In the genomic region with DNA sequence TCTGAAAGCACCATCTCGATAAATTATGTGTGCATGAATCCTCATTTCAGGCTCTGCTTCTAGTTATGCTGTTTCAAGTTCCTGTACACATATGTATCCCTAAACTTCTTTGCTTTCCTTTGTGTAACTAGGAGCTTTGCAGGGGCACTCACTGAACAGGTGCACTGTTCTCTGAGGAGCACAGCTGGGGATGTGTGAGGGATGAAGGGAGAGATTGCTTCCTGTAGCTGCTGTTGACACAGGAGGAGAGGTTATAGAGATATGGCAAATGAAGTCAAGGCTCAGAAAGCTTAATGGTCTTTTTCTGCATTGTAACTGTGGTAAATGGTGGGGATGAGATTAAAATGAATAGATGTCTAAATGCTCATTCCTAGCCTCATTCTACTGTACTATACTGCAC, we compare ENCODE assay signal across 26 cellular contexts.
DNase-seq lines count a peak whose midpoint lies in the region; TF ChIP-seq lines count a peak whose summit lies in the region.
"Had no signal": no experiment of that assay in that cellular context is flagged by ENCODE, and none has a peak within 500 bp of the region (broad histone marks: within the 10 kb centered on the region; RNA-seq: fewer than 3 reads in every experiment).

No MANE protein-coding gene starts in this region.

- no peaks in the 10 kb centered on the region for H3K27me3 ChIP-seq in breast epithelium
- H3K27me3 ChIP-seq: spleen, tibial nerve had no signal

- TF ChIP-seq CTCF in breast epithelium (IDR thresholded peaks at IDR 0.05): no peak

- no peaks in the 10 kb centered on the region for H3K9me3 ChIP-seq in breast epithelium
- H3K9me3 ChIP-seq: tibial nerve had no signal

- no peaks in the 10 kb centered on the region for H3K4me1 ChIP-seq in breast epithelium
- H3K4me1 ChIP-seq: spleen, tibial nerve had no signal

- H3K36me3 ChIP-seq in breast epithelium: peaks cover 7% of the 10 kb centered on the region
- H3K36me3 ChIP-seq: spleen, tibial nerve had no signal

- TF ChIP-seq POLR2A in breast epithelium (IDR thresholded peaks at IDR 0.05): no peak

- DNase-seq in NCI-H2107 treated with DMSO at 0.1 percent for 48 hours (lab: John Stamatoyannopoulos, UW; ENCODE audit: unreplicated experiment): peak; percentile 39
- DNase-seq in NCI-H2107 (lab: John Stamatoyannopoulos, UW): no peak
- peak; percentile 36 to 55 for DNase-seq in NCI-H1930 (lab: John Stamatoyannopoulos, UW)
- peak; percentile 96 for DNase-seq in NCI-H69 (lab: John Stamatoyannopoulos, UW)
- DNase-seq in hippocampal formation (lab: John Stamatoyannopoulos, UW): no peak
- no peak for DNase-seq in NOMO-1 treated with dmso at 0.1 percent for 144 hours (lab: John Stamatoyannopoulos, UW; ENCODE audit: unreplicated experiment)
- DNase-seq in breast epithelium (ENCODE audit: low spot score in 2 of 2): no peak
- no peak for DNase-seq in OCI-M2 (lab: John Stamatoyannopoulos, UW; ENCODE audit: unreplicated experiment)
- DNase-seq: activated CD4-positive, alpha-beta T cell treated with anti-CD3 and anti-CD28 coated beads, Interleukin-2, amount 10 ng/mL, durations not matched to agents 24 days and 14 days; AML-193; aorta; caudate nucleus; dermis blood vessel endothelial cell; EL; glutamatergic neuron; mesenchymal stem cell; naive B cell; NCI-H2171 treated with DMSO at 0.1 percent for 48 hours; NK-92 treated with Interleukin-12 subunit alpha and Interleukin-12 subunit beta, amount 100 ng/mL, for 24 hours; nucleus accumbens; spleen; stimulated activated CD4-positive, alpha-beta T cell treated with anti-CD3 and anti-CD28 coated beads, Interleukin-4, amount 100 ng/mL, for 24 hours; stimulated activated naive CD8-positive, alpha-beta T cell treated with anti-CD3 and anti-CD28 coated beads, Interleukin-15, amount 100 ng/mL, for 72 hours had no signal

- no peak overlapping the region for H3K4me3 ChIP-seq in breast epithelium
- H3K4me3 ChIP-seq: SK-N-MC, spleen, tibial nerve had no signal

- no peak overlapping the region for H3K27ac ChIP-seq in breast epithelium
- H3K27ac ChIP-seq: SK-N-MC, spleen, tibial nerve, VCaP had no signal

- intact Hi-C loops in breast epithelium (cut with DNase I; ENCODE audit: low total_unique reads): no loop called here

Comparison
In these comparisons a context has a peak if more than half of its experiments do, and no peak if none do; other contexts are left out.
1. DNase-seq: peak in NCI-H2107 treated with DMSO at 0.1 percent for 48 hours (single experiment), NCI-H1930 (2 of 2) and NCI-H69 (single experiment); none in NCI-H2107 (single experiment), hippocampal formation (0 of 2), NOMO-1 treated with dmso at 0.1 percent for 144 hours (single experiment), breast epithelium (0 of 2) and OCI-M2 (single experiment).